In genomic region chr17:45320931-45321461, GRCh38 we compare ENCODE assay signal across 1 cellular context.
TF ChIP-seq lines count a peak whose summit lies in the region.

No MANE protein-coding gene starts in this region.

TF ChIP-seq in H1, 55 proteins besides CTCF, POLR2A, EP300 and RAD21 (continued from another document):
- no peak for TF ChIP-seq CHD7 (IDR thresholded peaks at IDR 0.05; ENCODE audit: insufficient replicate concordance, low read length)
- no peak for TF ChIP-seq JUN (IDR thresholded peaks at IDR 0.05; ENCODE audit: low read depth, low read length)
- no peak for TF ChIP-seq JUND (IDR thresholded peaks at IDR 0.05; ENCODE audit: low read length)
- no peak for TF ChIP-seq RXRA (IDR thresholded peaks at IDR 0.05; ENCODE audit: insufficient read depth, low read depth, low read length)
- TF ChIP-seq ASH2L (IDR thresholded peaks at IDR 0.05; ENCODE audit: low read length) = no peak
- TF ChIP-seq CBX5 (IDR thresholded peaks at IDR 0.05; ENCODE audit: low read depth, low read length) = no peak
- TF ChIP-seq KDM4A (IDR thresholded peaks at IDR 0.05; ENCODE audit: low read depth, low read length, severe bottlenecking) = no peak
- no peak for TF ChIP-seq KDM5A (IDR thresholded peaks at IDR 0.05; ENCODE audit: low read length)
- TF ChIP-seq ATF2 (IDR thresholded peaks at IDR 0.05; ENCODE audit: low read length) = no peak
- no peak for TF ChIP-seq CTBP2 (IDR thresholded peaks at IDR 0.05; ENCODE audit: borderline replicate concordance, insufficient read depth, insufficient read length, low read length)
- TF ChIP-seq SP1 (IDR thresholded peaks at IDR 0.05; ENCODE audit: low read depth, low read length) = no peak
- no peak for TF ChIP-seq ZNF274 (IDR thresholded peaks at IDR 0.05; ENCODE audit: borderline replicate concordance, extremely low read depth, low read length)
- TF ChIP-seq TAF7 (optimal IDR thresholded peaks at IDR 0.05; ENCODE audit: borderline replicate concordance, low read depth, low read length) = no peak
- TF ChIP-seq MAFK (IDR thresholded peaks at IDR 0.05; ENCODE audit: low read depth, low read length) = no peak
- TF ChIP-seq SP2 (IDR thresholded peaks at IDR 0.05; ENCODE audit: low read length) = no peak
- no peak for TF ChIP-seq CREB1 (IDR thresholded peaks at IDR 0.05)
- TF ChIP-seq TCF12 (IDR thresholded peaks at IDR 0.05; ENCODE audit: low read depth, low read length) = no peak
- TF ChIP-seq CEBPB (IDR thresholded peaks at IDR 0.05; ENCODE audit: low read depth, low read length) = no peak
- no peak for TF ChIP-seq TEAD4 (IDR thresholded peaks at IDR 0.05; ENCODE audit: low read depth, low read length)
TF ChIP-seq in H1: peak in this region for 0.
